ENCODE assay signal across 28 cellular contexts in genomic region chr1:204556458-204557052, GRCh38. TPM values are rescaled to one million over a fixed set of nuclear protein-coding genes. Genes with fewer than 3 reads are reported as not detected.
A peak's percentile ranks its signal among the peaks of the same experiment; 100 is the strongest.
DNase-seq lines count a peak whose midpoint lies in the region; ATAC-seq and TF ChIP-seq lines count a peak whose summit lies in the region.
"Had no signal": no experiment of that assay in that cellular context is flagged by ENCODE, and none has a peak within 500 bp of the region (broad histone marks: within the 10 kb centered on the region; RNA-seq: fewer than 3 reads in every experiment).

No MANE protein-coding gene starts in this region.

- no peak for TF ChIP-seq CTCF in CD8-positive, alpha-beta T cell (IDR thresholded peaks at IDR 0.05)
- TF ChIP-seq CTCF in WTC11 (IDR thresholded peaks at IDR 0.05) (no peak), mesothelial cell of epicardium (IDR thresholded peaks at IDR 0.05; ENCODE audit: unreplicated experiment) (no peak)

- peak; percentile 72 for ATAC-seq in CD8-positive, alpha-beta T cell
- no peak for ATAC-seq in WTC11
- no peak for ATAC-seq in GM18520 (IDR thresholded peaks at IDR 0.05; ENCODE audit: unreplicated experiment)
- ATAC-seq in HG03039 (IDR thresholded peaks at IDR 0.05; ENCODE audit: unreplicated experiment) = no peak
- ATAC-seq: left ventricle myocardium superior had no signal

- H3K27me3 ChIP-seq in CD8-positive, alpha-beta T cell (ENCODE audit: insufficient read depth, low read length) = no peaks in the 10 kb centered on the region
- H3K27me3 ChIP-seq: BE2C, breast epithelium, MG63, right atrium auricular region had no signal

- peaks cover 30% of the 10 kb centered on the region for H3K4me1 Mint-ChIP-seq in activated CD4-positive, alpha-beta memory T cell treated with anti-CD3 and anti-CD28 coated beads for 36 hours (ENCODE audit: low read depth)
- H3K4me1 Mint-ChIP-seq in activated CD4-positive, alpha-beta memory T cell treated with anti-CD3 and anti-CD28 coated beads, Interleukin-2, amount 10 ng/mL, durations not matched to agents 7 days and 5 days = peaks cover 13% of the 10 kb centered on the region
- H3K4me1 Mint-ChIP-seq in CD8-positive, alpha-beta T cell (ENCODE audit: low read depth) = peaks cover 45% of the 10 kb centered on the region
- H3K4me1 Mint-ChIP-seq in WTC11 (peaks cover 13% of the 10 kb centered on the region), mesothelial cell of epicardium (peaks cover 28% of the 10 kb centered on the region)
- peaks cover 27% of the 10 kb centered on the region for H3K4me1 Mint-ChIP-seq in activated T-helper 2 cell treated with anti-CD3 and anti-CD28 coated beads, Interferon-gamma antibody, Interleukin-2, Interleukin-4, amounts not matched to agents 10 μg/mL and 5 μg/mL and 100 μg/mL, durations not matched to agents 14 hours and 24 hours and 36 hours (ENCODE audit: low read depth)

- H3K27ac ChIP-seq in CD8-positive, alpha-beta T cell (ENCODE audit: low read depth, low read length) = no peak overlapping the region
- H3K27ac ChIP-seq: breast epithelium, parathyroid adenoma, right atrium auricular region had no signal

- CTCF ChIA-PET in activated CD4-positive, alpha-beta memory T cell treated with anti-CD3 and anti-CD28 coated beads for 36 hours (lab: Charles Lee) = interaction anchor here (0.6 to 1.8 kb wide), 5 partner anchors 9 to 251 kb away, joined by 3 to 6 read pairs (median 3); no protein-coding TSS in a partner anchor
- CTCF ChIA-PET in activated CD4-positive, alpha-beta memory T cell treated with anti-CD3 and anti-CD28 coated beads, Interleukin-2, amount 10 ng/mL, durations not matched to agents 7 days and 5 days (lab: Charles Lee) = interaction anchor here (1.5 to 3.2 kb wide), 2 partner anchors 9 to 250 kb away, joined by 8 to 13 read pairs; no protein-coding TSS in a partner anchor
- CTCF ChIA-PET in CD8-positive, alpha-beta T cell (lab: Charles Lee) = interaction anchor here (0.8 to 4.6 kb wide), 6 partner anchors 10 to 250 kb away, joined by 3 to 25 read pairs (median 4); partner anchors contain the start of gene MDM4
- CTCF ChIA-PET in WTC11 (lab: Charles Lee) = interaction anchor here (1.2 to 2.2 kb wide), 4 partner anchors 9 to 251 kb away, joined by 4 to 13 read pairs (median 8); no protein-coding TSS in a partner anchor

- POLR2A ChIA-PET in activated CD4-positive, alpha-beta memory T cell treated with anti-CD3 and anti-CD28 coated beads for 36 hours (lab: Charles Lee) = no interaction called here
- POLR2A ChIA-PET in activated CD4-positive, alpha-beta memory T cell treated with anti-CD3 and anti-CD28 coated beads, Interleukin-2, amount 10 ng/mL, durations not matched to agents 7 days and 5 days (lab: Charles Lee) = interaction anchor here (0.7 to 1.0 kb wide), 2 partner anchors 49 to 61 kb away, joined by 3 read pairs; no protein-coding TSS in a partner anchor
- POLR2A ChIA-PET in CD8-positive, alpha-beta T cell (lab: Charles Lee) = interaction anchor here (0.5 to 1.8 kb wide), 8 partner anchors 9 to 732 kb away, joined by 3 to 13 read pairs (median 4); partner anchors contain the start of gene MDM4
- POLR2A ChIA-PET in WTC11 (lab: Charles Lee) = no interaction called here

- intact Hi-C loops in activated CD4-positive, alpha-beta memory T cell treated with anti-CD3 and anti-CD28 coated beads for 36 hours (cut with micrococcal nuclease) = no loop called here
- intact Hi-C loops in CD8-positive, alpha-beta T cell (cut with DNase I, micrococcal nuclease) = loop anchor here in 1 of 2 experiments (2.0 kb wide), 1 partner anchor 50 kb away; no protein-coding TSS in a partner anchor
- intact Hi-C loops in activated T-helper 2 cell treated with anti-CD3 and anti-CD28 coated beads, Interferon-gamma antibody, Interleukin-2, Interleukin-4, amounts not matched to agents 10 μg/mL and 5 μg/mL and 100 μg/mL, durations not matched to agents 14 hours and 24 hours and 36 hours (cut with micrococcal nuclease) = no loop called here

- peak overlapping the region; percentile 21 for H3K27ac Mint-ChIP-seq in activated CD4-positive, alpha-beta memory T cell treated with anti-CD3 and anti-CD28 coated beads for 36 hours
- no peak overlapping the region for H3K27ac Mint-ChIP-seq in activated CD4-positive, alpha-beta memory T cell treated with anti-CD3 and anti-CD28 coated beads, Interleukin-2, amount 10 ng/mL, durations not matched to agents 7 days and 5 days
- H3K27ac Mint-ChIP-seq in CD8-positive, alpha-beta T cell = peak overlapping the region; percentile 84
- H3K27ac Mint-ChIP-seq in WTC11 (0 out of 2 replicates have a peak overlapping the region, but pooled peaks have one; percentile 15), mesothelial cell of epicardium (peak overlapping the region; percentile 2)
- no peak overlapping the region for H3K27ac Mint-ChIP-seq in activated T-helper 2 cell treated with anti-CD3 and anti-CD28 coated beads, Interferon-gamma antibody, Interleukin-2, Interleukin-4, amounts not matched to agents 10 μg/mL and 5 μg/mL and 100 μg/mL, durations not matched to agents 14 hours and 24 hours and 36 hours
- H3K27ac Mint-ChIP-seq: type B pancreatic cell had no signal

- no peak overlapping the region for H3K4me3 ChIP-seq in CD8-positive, alpha-beta T cell (ENCODE audit: low read depth, low read length)
- H3K4me3 ChIP-seq: breast epithelium, MG63, right atrium auricular region had no signal

- no peak for DNase-seq in activated CD4-positive, alpha-beta memory T cell treated with anti-CD3 and anti-CD28 coated beads for 36 hours
- DNase-seq in activated CD4-positive, alpha-beta memory T cell treated with anti-CD3 and anti-CD28 coated beads, Interleukin-2, amount 10 ng/mL, durations not matched to agents 7 days and 5 days = no peak
- no peak for DNase-seq in CD8-positive, alpha-beta T cell
- DNase-seq in WTC11 (ENCODE audit: low spot score) (no peak), mesothelial cell of epicardium (ENCODE audit: low spot score in 2 of 2, unreplicated experiment in 2 of 2) (no peak)
- no peak for DNase-seq in activated T-helper 2 cell treated with anti-CD3 and anti-CD28 coated beads, Interferon-gamma antibody, Interleukin-2, Interleukin-4, amounts not matched to agents 10 μg/mL and 5 μg/mL and 100 μg/mL, durations not matched to agents 14 hours and 24 hours and 36 hours (ENCODE audit: low spot score)
- DNase-seq: activated CD4-positive, alpha-beta T cell treated with anti-CD3 and anti-CD28 coated beads for 1 hour; activated effector memory CD4-positive, alpha-beta T cell treated with Interleukin-2 at 50 U/mL for 16 hours; BE2C; DMS79; H7; islet precursor cell; KG1; left ventricle myocardium superior; MG63; midbrain; NCI-H1105 treated with DMSO at 0.1 percent for 48 hours; NCI-H2029 treated with DMSO at 0.1 percent for 48 hours; NCI-H2227 treated with DMSO at 0.1 percent for 48 hours; NCI-H526 treated with DMSO at 0.1 percent for 48 hours; stimulated activated CD4-positive, alpha-beta T cell treated with anti-CD3 and anti-CD28 coated beads, Interleukin-2, amount 100 ng/mL, for 24 hours; SW 1271 had no signal

- no peaks in the 10 kb centered on the region for H3K36me3 ChIP-seq in CD8-positive, alpha-beta T cell (ENCODE audit: insufficient read depth, low read length)
- H3K36me3 ChIP-seq: breast epithelium had no signal

- no peaks in the 10 kb centered on the region for H3K9me3 Mint-ChIP-seq in activated CD4-positive, alpha-beta memory T cell treated with anti-CD3 and anti-CD28 coated beads for 36 hours
- no peaks in the 10 kb centered on the region for H3K9me3 Mint-ChIP-seq in activated CD4-positive, alpha-beta memory T cell treated with anti-CD3 and anti-CD28 coated beads, Interleukin-2, amount 10 ng/mL, durations not matched to agents 7 days and 5 days
- H3K9me3 Mint-ChIP-seq in CD8-positive, alpha-beta T cell = no peaks in the 10 kb centered on the region
- H3K9me3 Mint-ChIP-seq in WTC11 = no peaks in the 10 kb centered on the region
- H3K9me3 Mint-ChIP-seq in mesothelial cell of epicardium = no peaks in the 10 kb centered on the region
- H3K9me3 Mint-ChIP-seq in activated T-helper 2 cell treated with anti-CD3 and anti-CD28 coated beads, Interferon-gamma antibody, Interleukin-2, Interleukin-4, amounts not matched to agents 10 μg/mL and 5 μg/mL and 100 μg/mL, durations not matched to agents 14 hours and 24 hours and 36 hours = no peaks in the 10 kb centered on the region
- H3K9me3 Mint-ChIP-seq: type B pancreatic cell had no signal

- no peaks in the 10 kb centered on the region for H3K9me3 ChIP-seq in CD8-positive, alpha-beta T cell (ENCODE audit: low read length)
- H3K9me3 ChIP-seq: BE2C, breast epithelium, MG63, right atrium auricular region had no signal

- H3K4me3 Mint-ChIP-seq in activated CD4-positive, alpha-beta memory T cell treated with anti-CD3 and anti-CD28 coated beads for 36 hours = no peak overlapping the region
- no peak overlapping the region for H3K4me3 Mint-ChIP-seq in activated CD4-positive, alpha-beta memory T cell treated with anti-CD3 and anti-CD28 coated beads, Interleukin-2, amount 10 ng/mL, durations not matched to agents 7 days and 5 days
- peak overlapping the region; percentile 20 for H3K4me3 Mint-ChIP-seq in CD8-positive, alpha-beta T cell
- H3K4me3 Mint-ChIP-seq in WTC11 (no peak overlapping the region), mesothelial cell of epicardium (no peak overlapping the region)
- H3K4me3 Mint-ChIP-seq in activated T-helper 2 cell treated with anti-CD3 and anti-CD28 coated beads, Interferon-gamma antibody, Interleukin-2, Interleukin-4, amounts not matched to agents 10 μg/mL and 5 μg/mL and 100 μg/mL, durations not matched to agents 14 hours and 24 hours and 36 hours (ENCODE audit: low read depth) = no peak overlapping the region
- H3K4me3 Mint-ChIP-seq: type B pancreatic cell had no signal

- peaks cover 19% of the 10 kb centered on the region for H3K36me3 Mint-ChIP-seq in activated CD4-positive, alpha-beta memory T cell treated with anti-CD3 and anti-CD28 coated beads for 36 hours
- H3K36me3 Mint-ChIP-seq in activated CD4-positive, alpha-beta memory T cell treated with anti-CD3 and anti-CD28 coated beads, Interleukin-2, amount 10 ng/mL, durations not matched to agents 7 days and 5 days (ENCODE audit: low read depth) = peaks cover 34% of the 10 kb centered on the region
- peaks cover 58% of the 10 kb centered on the region for H3K36me3 Mint-ChIP-seq in CD8-positive, alpha-beta T cell
- H3K36me3 Mint-ChIP-seq in WTC11 (peaks cover 12% of the 10 kb centered on the region), mesothelial cell of epicardium (peaks cover 10% of the 10 kb centered on the region)
- H3K36me3 Mint-ChIP-seq in activated T-helper 2 cell treated with anti-CD3 and anti-CD28 coated beads, Interferon-gamma antibody, Interleukin-2, Interleukin-4, amounts not matched to agents 10 μg/mL and 5 μg/mL and 100 μg/mL, durations not matched to agents 14 hours and 24 hours and 36 hours (ENCODE audit: low read depth) = peaks cover 65% of the 10 kb centered on the region

- peaks cover 18% of the 10 kb centered on the region for H3K4me1 ChIP-seq in CD8-positive, alpha-beta T cell (ENCODE audit: insufficient read depth, low read length)
- H3K4me1 ChIP-seq: breast epithelium, parathyroid adenoma, right atrium auricular region had no signal

- no peaks in the 10 kb centered on the region for H3K27me3 Mint-ChIP-seq in activated CD4-positive, alpha-beta memory T cell treated with anti-CD3 and anti-CD28 coated beads for 36 hours
- H3K27me3 Mint-ChIP-seq in activated CD4-positive, alpha-beta memory T cell treated with anti-CD3 and anti-CD28 coated beads, Interleukin-2, amount 10 ng/mL, durations not matched to agents 7 days and 5 days = no peaks in the 10 kb centered on the region
- H3K27me3 Mint-ChIP-seq in CD8-positive, alpha-beta T cell (ENCODE audit: low read depth) = no peaks in the 10 kb centered on the region
- H3K27me3 Mint-ChIP-seq in WTC11 (ENCODE audit: low read depth) (no peaks in the 10 kb centered on the region), mesothelial cell of epicardium (ENCODE audit: low read depth) (no peaks in the 10 kb centered on the region)
- H3K27me3 Mint-ChIP-seq in activated T-helper 2 cell treated with anti-CD3 and anti-CD28 coated beads, Interferon-gamma antibody, Interleukin-2, Interleukin-4, amounts not matched to agents 10 μg/mL and 5 μg/mL and 100 μg/mL, durations not matched to agents 14 hours and 24 hours and 36 hours (ENCODE audit: low read depth) = no peaks in the 10 kb centered on the region
- H3K27me3 Mint-ChIP-seq: type B pancreatic cell had no signal

RNA-seq across cellular contexts. Expression of gene MDM4, which starts 40.3 kb away (rescaled TPM):
- 10 to 100 TPM; 88.0 to 90.8 TPM for total RNA-seq in activated CD4-positive, alpha-beta memory T cell treated with anti-CD3 and anti-CD28 coated beads for 36 hours
- total RNA-seq in activated CD4-positive, alpha-beta memory T cell treated with anti-CD3 and anti-CD28 coated beads, Interleukin-2, amount 10 ng/mL, durations not matched to agents 7 days and 5 days = 10 to 100 TPM; 85.1 to 95.4 TPM
- total RNA-seq in CD8-positive, alpha-beta T cell = 100 to 1,000 TPM; 209 to 218 TPM
- total RNA-seq in WTC11 (2021) (73.5 to 76.2 TPM (median 74.1 TPM) in 3 replicates), mesothelial cell of epicardium (132 to 154 TPM (median 136 TPM) in 3 replicates)
- total RNA-seq in activated T-helper 2 cell treated with anti-CD3 and anti-CD28 coated beads, Interferon-gamma antibody, Interleukin-2, Interleukin-4, amounts not matched to agents 10 μg/mL and 5 μg/mL and 100 μg/mL, durations not matched to agents 14 hours and 24 hours and 36 hours = 74.5 and 79.1 TPM in 2 replicates

Comparison
In these comparisons a context has a peak if more than half of its experiments do, and no peak if none do; other contexts are left out.
1. H3K27ac Mint-ChIP-seq: peak in activated CD4-positive, alpha-beta memory T cell treated with anti-CD3 and anti-CD28 coated beads for 36 hours (single experiment), CD8-positive, alpha-beta T cell (single experiment), WTC11 (single experiment) and mesothelial cell of epicardium (single experiment); none in activated CD4-positive, alpha-beta memory T cell treated with anti-CD3 and anti-CD28 coated beads, Interleukin-2, amount 10 ng/mL, durations not matched to agents 7 days and 5 days (single experiment) and activated T-helper 2 cell treated with anti-CD3 and anti-CD28 coated beads, Interferon-gamma antibody, Interleukin-2, Interleukin-4, amounts not matched to agents 10 μg/mL and 5 μg/mL and 100 μg/mL, durations not matched to agents 14 hours and 24 hours and 36 hours (single experiment).
2. POLR2A ChIA-PET loops: an anchor here in activated CD4-positive, alpha-beta memory T cell treated with anti-CD3 and anti-CD28 coated beads, Interleukin-2, amount 10 ng/mL, durations not matched to agents 7 days and 5 days (0.7 to 1.0 kb wide) and CD8-positive, alpha-beta T cell (0.5 to 1.8 kb wide); none called in activated CD4-positive, alpha-beta memory T cell treated with anti-CD3 and anti-CD28 coated beads for 36 hours and WTC11.